ENCODE assay signal across 8 cellular contexts in genomic region chr12:124713436-124714082, GRCh38.
A peak's percentile ranks its signal among the peaks of the same experiment; 100 is the strongest.
DNase-seq lines count a peak whose midpoint lies in the region; ATAC-seq and TF ChIP-seq lines count a peak whose summit lies in the region.

No MANE protein-coding gene starts in this region.

- no peaks in the 10 kb centered on the region for H3K36me3 Mint-ChIP-seq in MCF 10A (ENCODE audit: insufficient read depth, unreplicated experiment)
- no peaks in the 10 kb centered on the region for H3K36me3 Mint-ChIP-seq in activated CD4-positive, alpha-beta memory T cell treated with anti-CD3 and anti-CD28 coated beads, Interleukin-2, amount 10 ng/mL, durations not matched to agents 7 days and 5 days (ENCODE audit: low read depth)

- no peak overlapping the region for H3K4me3 Mint-ChIP-seq in MCF 10A (ENCODE audit: unreplicated experiment)
- H3K4me3 Mint-ChIP-seq in activated CD4-positive, alpha-beta memory T cell treated with anti-CD3 and anti-CD28 coated beads, Interleukin-2, amount 10 ng/mL, durations not matched to agents 7 days and 5 days = peak overlapping the region; percentile 18

- H3K9me3 Mint-ChIP-seq in MCF 10A (ENCODE audit: unreplicated experiment) = no peaks in the 10 kb centered on the region
- no peaks in the 10 kb centered on the region for H3K9me3 Mint-ChIP-seq in activated CD4-positive, alpha-beta memory T cell treated with anti-CD3 and anti-CD28 coated beads, Interleukin-2, amount 10 ng/mL, durations not matched to agents 7 days and 5 days

- no peak for TF ChIP-seq POLR2A in breast epithelium (IDR thresholded peaks at IDR 0.05)
- peak in 1 of 4 donors; percentile 5 for TF ChIP-seq POLR2A in esophagus squamous epithelium (IDR thresholded peaks at IDR 0.05)

- peaks cover 13% of the 10 kb centered on the region for H3K4me1 Mint-ChIP-seq in MCF 10A (ENCODE audit: insufficient read depth, unreplicated experiment)
- peaks cover 18% of the 10 kb centered on the region for H3K4me1 Mint-ChIP-seq in activated CD4-positive, alpha-beta memory T cell treated with anti-CD3 and anti-CD28 coated beads, Interleukin-2, amount 10 ng/mL, durations not matched to agents 7 days and 5 days

- POLR2A ChIA-PET in MCF 10A (lab: Yijun Ruan, JAX) = no interaction called here
- POLR2A ChIA-PET in activated CD4-positive, alpha-beta memory T cell treated with anti-CD3 and anti-CD28 coated beads, Interleukin-2, amount 10 ng/mL, durations not matched to agents 7 days and 5 days (lab: Charles Lee) = no interaction called here

- H3K4me1 ChIP-seq in breast epithelium (peaks cover 0 to 2% of the 10 kb centered on the region in 2 donors), esophagus squamous epithelium (peaks cover 19 to 48% (median 20%) of the 10 kb centered on the region in 3 donors), urinary bladder (ENCODE audit: insufficient read depth) (no peaks in the 10 kb centered on the region)

- peak overlapping the region in 2 of 3 donors; percentile 26 to 50 for H3K4me3 ChIP-seq in breast epithelium
- peak overlapping the region in 3 of 4 donors; percentile 19 to 57 (median 21) for H3K4me3 ChIP-seq in esophagus squamous epithelium
- H3K4me3 ChIP-seq in urinary bladder (ENCODE audit: low read depth, low read length) = peak overlapping the region; percentile 6

- H3K27me3 ChIP-seq in breast epithelium = no peaks in the 10 kb centered on the region
- peaks cover 0 to 7% (median 0%) of the 10 kb centered on the region in 4 donors for H3K27me3 ChIP-seq in esophagus squamous epithelium

- intact Hi-C loops in breast epithelium (cut with DNase I; ENCODE audit: low total_unique reads) (no loop called here), MCF 10A (cut with micrococcal nuclease) (no loop called here), esophagus squamous epithelium (cut with DNase I) (no loop called here)

- DNase-seq in breast epithelium (ENCODE audit: low spot score in 2 of 2) = no peak
- no peak for DNase-seq in MCF 10A (ENCODE audit: unreplicated experiment)
- DNase-seq in activated CD4-positive, alpha-beta memory T cell treated with anti-CD3 and anti-CD28 coated beads, Interleukin-2, amount 10 ng/mL, durations not matched to agents 7 days and 5 days = peak; percentile 71
- DNase-seq in esophagus squamous epithelium (lab: John Stamatoyannopoulos, UW) = no peak
- DNase-seq in pons (ENCODE audit: low spot score) = peak; percentile 85
- no peak for DNase-seq in AG08396 (ENCODE audit: low spot score)

- no peak overlapping the region for H3K27ac Mint-ChIP-seq in MCF 10A (ENCODE audit: low read depth, unreplicated experiment)
- no peak overlapping the region for H3K27ac Mint-ChIP-seq in activated CD4-positive, alpha-beta memory T cell treated with anti-CD3 and anti-CD28 coated beads, Interleukin-2, amount 10 ng/mL, durations not matched to agents 7 days and 5 days

- CTCF ChIA-PET in MCF 10A (lab: Yijun Ruan, JAX) = no interaction called here
- CTCF ChIA-PET in activated CD4-positive, alpha-beta memory T cell treated with anti-CD3 and anti-CD28 coated beads, Interleukin-2, amount 10 ng/mL, durations not matched to agents 7 days and 5 days (lab: Charles Lee) = no interaction called here

- H3K36me3 ChIP-seq in breast epithelium (no peaks in the 10 kb centered on the region), esophagus squamous epithelium (no peaks in the 10 kb centered on the region), urinary bladder (ENCODE audit: insufficient read depth) (no peaks in the 10 kb centered on the region)

- peak overlapping the region; percentile 71 to 89 for H3K27ac ChIP-seq in breast epithelium
- peak overlapping the region; percentile 74 to 92 (median 79) for H3K27ac ChIP-seq in esophagus squamous epithelium
- peak overlapping the region; percentile 63 for H3K27ac ChIP-seq in urinary bladder (ENCODE audit: low read depth)

- ATAC-seq in HG03571 (IDR thresholded peaks at IDR 0.05; ENCODE audit: unreplicated experiment) = peak; percentile 89

- no peak for TF ChIP-seq CTCF in breast epithelium (IDR thresholded peaks at IDR 0.05)
- no peak for TF ChIP-seq CTCF in MCF 10A (IDR thresholded peaks at IDR 0.05; ENCODE audit: unreplicated experiment)
- no peak for TF ChIP-seq CTCF in esophagus squamous epithelium (IDR thresholded peaks at IDR 0.05)

- WGBS in esophagus squamous epithelium, 2 donors = 3 to 11% methylated on average over 15 to 16 of the region's 17 CpGs
- WGBS in urinary bladder = 45% methylated on average over 17 of the region's 17 CpGs

- BruUV-seq in MCF 10A (replicated peaks; lab: Mats Ljungman, UMichigan) = no TSS peak

- H3K9me3 ChIP-seq in breast epithelium (no peaks in the 10 kb centered on the region), esophagus squamous epithelium (no peaks in the 10 kb centered on the region)

- no peaks in the 10 kb centered on the region for H3K27me3 Mint-ChIP-seq in MCF 10A (ENCODE audit: insufficient read depth, unreplicated experiment)
- peaks cover 55% of the 10 kb centered on the region for H3K27me3 Mint-ChIP-seq in activated CD4-positive, alpha-beta memory T cell treated with anti-CD3 and anti-CD28 coated beads, Interleukin-2, amount 10 ng/mL, durations not matched to agents 7 days and 5 days

Comparison
In these comparisons a context has a peak if more than half of its experiments do, and no peak if none do; other contexts are left out.
1. DNase-seq: peak in activated CD4-positive, alpha-beta memory T cell treated with anti-CD3 and anti-CD28 coated beads, Interleukin-2, amount 10 ng/mL, durations not matched to agents 7 days and 5 days (single experiment) and pons (single experiment); none in breast epithelium (0 of 2), MCF 10A (single experiment), esophagus squamous epithelium (single experiment) and AG08396 (single experiment).
2. Peak in every context shown above with its lines, with median percentiles within 50 percentile points of each other: H3K27ac ChIP-seq and H3K4me3 ChIP-seq.